ENCODE assay signal across 25 cellular contexts in the genomic region with DNA sequence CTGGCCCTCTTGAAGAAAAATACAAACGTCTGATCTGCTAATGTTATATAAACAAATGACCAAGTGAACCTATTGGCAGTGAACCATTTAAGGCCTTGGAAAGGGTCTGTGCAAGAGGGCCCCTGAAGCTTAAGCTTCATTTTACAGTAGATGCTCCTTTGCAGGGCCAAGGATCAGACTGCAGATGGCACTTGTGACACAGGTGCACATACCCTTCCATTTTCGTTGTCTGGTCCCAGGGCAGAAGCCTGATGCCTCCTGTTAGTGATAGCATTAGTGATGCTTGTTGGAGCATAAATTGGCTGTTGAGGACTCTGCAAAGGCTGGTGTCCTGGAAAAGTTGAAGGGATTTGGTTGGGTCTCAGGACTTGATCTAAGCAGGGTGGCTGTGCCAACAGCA. TPM values are rescaled to one million over a fixed set of nuclear protein-coding genes. Genes with fewer than 3 reads are reported as not detected.
"Had no signal": no experiment of that assay in that cellular context is flagged by ENCODE, and none has a peak within 500 bp of the region (broad histone marks: within the 10 kb centered on the region; RNA-seq: fewer than 3 reads in every experiment).

No MANE protein-coding gene starts in this region.

- H3K27me3 ChIP-seq: MG63, Peyer's patch, SJCRH30 had no signal

- H3K27ac ChIP-seq: HL-60, KMS-11, PC-9, Peyer's patch, SJCRH30 had no signal

- H3K4me3 ChIP-seq: MG63, PC-9, Peyer's patch, SJCRH30 had no signal

- H3K9ac ChIP-seq: KMS-11 had no signal

- ATAC-seq: Right ventricle myocardium inferior, SK-N-SH treated with all-trans-retinoic acid at 6 μM for 48 hours had no signal

- H2AFZ ChIP-seq: PC-9 had no signal

- H3K4me2 ChIP-seq: KMS-11, PC-9 had no signal

- H3K36me3 ChIP-seq: MG63, Peyer's patch, SJCRH30 had no signal

- H3K4me1 ChIP-seq: Peyer's patch, SJCRH30 had no signal

- H3K9me3 ChIP-seq: MG63, Peyer's patch, SJCRH30 had no signal

- DNase-seq: IMR-90; MG63; NCI-H1092 treated with DMSO at 0.1 percent for 48 hours; NCI-H1436; NCI-H187; NCI-H2029; NCI-H2081 treated with DMSO at 0.1 percent for 48 hours; NCI-H2171; NCI-H226; NCI-H446; NCI-H510A; NCI-H524 treated with DMSO at 0.1 percent for 48 hours; NCI-H69; NCI-H774; NK-92 treated with Interleukin-12 subunit alpha and Interleukin-12 subunit beta, amount 100 ng/mL, for 24 hours; OCI-M1; PC-9; Peyer's patch; SHP77 treated with DMSO at 0.1 percent for 48 hours; SJCRH30; T-helper 1 cell had no signal

RNA-seq across cellular contexts. Expression of a gene that starts 46.5 kb away (rescaled TPM):
- total RNA-seq: IMR-90, PC-9, Peyer's patch, SJCRH30 had no signal
- polyA plus RNA-seq: IMR-90 had no signal
